ENCODE assay signal across 1 cellular context in genomic region chr21:35004289-35004688, GRCh38.
TF ChIP-seq lines count a peak whose summit lies in the region.

No MANE protein-coding gene starts in this region.

TF ChIP-seq in WTC11, 78 proteins besides CTCF, POLR2A, EP300 and RAD21 (continued from another document):
- TF ChIP-seq ZNF425 (CRISPR knock-in tag; conservative IDR thresholded peaks at IDR 0.05) (no peak), ZBTB21 (CRISPR knock-in tag; IDR thresholded peaks at IDR 0.05; ENCODE audit: borderline replicate concordance) (no peak), MAX (CRISPR knock-in tag; IDR thresholded peaks at IDR 0.05) (no peak), TEAD4 (CRISPR knock-in tag; IDR thresholded peaks at IDR 0.05) (no peak), AFF4 (CRISPR knock-in tag; IDR thresholded peaks at IDR 0.05; ENCODE audit: borderline replicate concordance) (no peak), ATF3 (CRISPR knock-in tag; conservative IDR thresholded peaks at IDR 0.05) (no peak), NFATC4 (CRISPR knock-in tag; IDR thresholded peaks at IDR 0.05) (no peak), NR3C1 (CRISPR knock-in tag; conservative IDR thresholded peaks at IDR 0.05; ENCODE audit: low read depth) (no peak), RELA (CRISPR knock-in tag; IDR thresholded peaks at IDR 0.05; ENCODE audit: borderline replicate concordance) (no peak), ZNF317 (CRISPR knock-in tag; IDR thresholded peaks at IDR 0.05; ENCODE audit: borderline replicate concordance, low read depth) (no peak), USF1 (CRISPR knock-in tag; IDR thresholded peaks at IDR 0.05) (no peak), ZNF138 (CRISPR knock-in tag; conservative IDR thresholded peaks at IDR 0.05) (no peak), ZNF281 (CRISPR knock-in tag; IDR thresholded peaks at IDR 0.05) (no peak)
